24 cellular contexts compared by ENCODE assay signal in genomic region chr5:78002690-78003089, GRCh38.
DNase-seq lines count a peak whose midpoint lies in the region; ATAC-seq lines count a peak whose summit lies in the region.
"Had no signal": no experiment of that assay in that cellular context is flagged by ENCODE, and none has a peak within 500 bp of the region (broad histone marks: within the 10 kb centered on the region; RNA-seq: fewer than 3 reads in every experiment).

No MANE protein-coding gene starts in this region.

- peak; percentile 63 for DNase-seq in NCI-H1092 treated with DMSO at 0.1 percent for 48 hours (lab: John Stamatoyannopoulos, UW)
- DNase-seq in NCI-H1092 (lab: John Stamatoyannopoulos, UW): no peak
- DNase-seq in DMS153 treated with DMSO at 0.1 percent for 48 hours (lab: John Stamatoyannopoulos, UW; ENCODE audit: unreplicated experiment): peak; percentile 15
- DNase-seq in NCI-H82 treated with DMSO at 0.1 percent for 48 hours (lab: John Stamatoyannopoulos, UW; ENCODE audit: unreplicated experiment): peak; percentile 36
- DNase-seq in left lobe of liver (ENCODE audit: low spot score): no peak
- no peak for DNase-seq in NCI-H2029 (lab: John Stamatoyannopoulos, UW)
- DNase-seq: activated CD4-positive, alpha-beta T cell treated with anti-CD3 and anti-CD28 coated beads, Interleukin-2, amount 50 U/mL, for 1 hour; activated CD8-positive, alpha-beta memory T cell treated with anti-CD3 and anti-CD28 coated beads, Interleukin-2, amount 50 U/mL, for 4 hours; activated naive CD8-positive, alpha-beta T cell treated with anti-CD3 and anti-CD28 coated beads for 36 hours; CD8-positive, alpha-beta memory T cell; effector CD8-positive, alpha-beta T cell; erythroblast; foreskin fibroblast; hippocampal formation; lower lobe of right lung; NCI-H146; spleen; stimulated activated CD4-positive, alpha-beta T cell treated with anti-CD3 and anti-CD28 coated beads, Interleukin-4, amount 100 ng/mL, for 24 hours; stimulated activated naive CD4-positive, alpha-beta T cell treated with Interleukin-2 at 50 U/mL for 16 hours; transverse colon; WERI-Rb-1 had no signal

- ATAC-seq in left lobe of liver (peak; percentile 91), HG03521 (IDR thresholded peaks at IDR 0.05; ENCODE audit: unreplicated experiment) (no peak), GM21447 (IDR thresholded peaks at IDR 0.05; ENCODE audit: unreplicated experiment) (no peak)
- ATAC-seq: GM23338, lower lobe of right lung had no signal

Comparison
In these comparisons a context has a peak if more than half of its experiments do, and no peak if none do; other contexts are left out.
1. DNase-seq: peak in NCI-H1092 treated with DMSO at 0.1 percent for 48 hours (single experiment), DMS153 treated with DMSO at 0.1 percent for 48 hours (single experiment) and NCI-H82 treated with DMSO at 0.1 percent for 48 hours (single experiment); none in NCI-H1092 (single experiment), left lobe of liver (single experiment) and NCI-H2029 (single experiment).